8 cellular contexts compared by ENCODE assay signal in genomic region chr1:6445062-6445763, GRCh38. TPM values are rescaled to one million over a fixed set of nuclear protein-coding genes. Genes with fewer than 3 reads are reported as not detected.
A peak's percentile ranks its signal among the peaks of the same experiment; 100 is the strongest.
DNase-seq lines count a peak whose midpoint lies in the region; ATAC-seq, FAIRE-seq and TF ChIP-seq lines count a peak whose summit lies in the region.

No MANE protein-coding gene starts in this region.

- no peak overlapping the region for H2AK5ac ChIP-seq in mesendoderm (ENCODE audit: low read length)

- no peaks in the 10 kb centered on the region for H3K36me3 ChIP-seq in GM12878 (ENCODE audit: control insufficient read depth in 2 of 2, insufficient read depth in 2 of 2, low read length in 1 of 2)
- no peaks in the 10 kb centered on the region for H3K36me3 ChIP-seq in mesendoderm (ENCODE audit: control insufficient read depth, insufficient read depth, low read length)
- no peaks in the 10 kb centered on the region for H3K36me3 ChIP-seq in aorta (ENCODE audit: control insufficient read depth in 1 of 2, insufficient read depth in 2 of 2, low read length in 1 of 2)

- no peak overlapping the region for H3K4me2 ChIP-seq in GM12878 (ENCODE audit: control insufficient read depth, insufficient read depth)
- no peak overlapping the region for H3K4me2 ChIP-seq in mesendoderm (ENCODE audit: low read length)

- intact Hi-C loops in GM12878 (cut with micrococcal nuclease; ENCODE audit: unreplicated experiment) (no loop called here), aorta (cut with DNase I) (no loop called here)

- RAD21 ChIA-PET in GM12878 (lab: Charles Lee; ENCODE audit: unreplicated experiment): no interaction called here

- peak; percentile 81 for FAIRE-seq in GM12878 (lab: Jason Lieb, UNC)
- FAIRE-seq in GM19239 (lab: Jason Lieb, UNC): no peak

- POLR2A ChIA-PET in GM12878 (lab: Charles Lee): no interaction called here

- H4K20me1 ChIP-seq in GM12878 (ENCODE audit: control insufficient read depth, insufficient read depth): no peaks in the 10 kb centered on the region

- H3K56ac ChIP-seq in mesendoderm (ENCODE audit: low read length): no peak overlapping the region

- H2BK15ac ChIP-seq in mesendoderm (replicated peaks; ENCODE audit: low read depth): no peak overlapping the region

- ATAC-seq in GM12878: peak; percentile 79
- ATAC-seq in GM21515 (IDR thresholded peaks at IDR 0.05; ENCODE audit: unreplicated experiment): no peak
- ATAC-seq in aorta (ENCODE audit: low FRiP score): no peak

- CTCF ChIA-PET in GM12878 (lab: Yijun Ruan, JAX): interaction anchor here (1.1 kb wide), 1 partner anchor 22 kb away, joined by 3 read pairs; no protein-coding TSS in a partner anchor

- H3K27me3 ChIP-seq in GM12878 (replicated peaks in 1 of 2; ENCODE audit: control insufficient read depth in 2 of 2, insufficient read depth in 2 of 2, low read length in 1 of 2) (peaks cover 5 to 6% of the 10 kb centered on the region in 2 experiments; a peak in 3 of 4 replicates), mesendoderm (ENCODE audit: insufficient read depth, low read length, poor library complexity) (no peaks in the 10 kb centered on the region), aorta (ENCODE audit: control insufficient read depth in 1 of 2, insufficient read depth in 2 of 2, low read length in 1 of 2) (peaks cover 0 to 2% of the 10 kb centered on the region in 2 donors)

- DNase-seq in GM03348 (ENCODE audit: low spot score): peak; percentile 49
- DNase-seq in NCI-H526 treated with DMSO at 0.1 percent for 48 hours (lab: John Stamatoyannopoulos, UW): peak; percentile 49
- DNase-seq in GM12878 (ENCODE audit: low read depth, low spot score): no peak
- peak; percentile 74 for DNase-seq in mesendoderm
- DNase-seq in aorta: no peak
- DNase-seq in NCI-H446 (lab: John Stamatoyannopoulos, UW): no peak
- no peak for DNase-seq in GM19239 (ENCODE audit: insufficient read length, low spot score)

- no peak overlapping the region for H4K8ac ChIP-seq in mesendoderm (ENCODE audit: low read depth, low read length)

- 29% methylated on average over 19 of the region's 19 CpGs for WGBS in GM12878 (ENCODE audit: insufficient coverage, insufficient replicate concordance, low lambda C conversion rate, missing lambda C conversion rate)
- no CpG with 5 or more reads among the region's 19 CpGs for WGBS in mesendoderm (ENCODE audit: extremely low coverage, insufficient coverage, low lambda C conversion rate)
- WGBS in aorta, 2 donors: 52 to 59% methylated on average over 18 to 19 of the region's 19 CpGs

- TF ChIP-seq POLR2A in GM12878 (IDR thresholded peaks at IDR 0.05; ENCODE audit: low read depth, low read length): no peak

- no peak overlapping the region for H3K4me3 ChIP-seq in GM12878
- H3K4me3 ChIP-seq in mesendoderm (ENCODE audit: low read length): no peak overlapping the region
- no peak overlapping the region for H3K4me3 ChIP-seq in aorta (ENCODE audit: low read length in 2 of 2)

- H3K9me3 ChIP-seq in GM12878 (replicated peaks; ENCODE audit: control insufficient read depth, insufficient read depth, low read length) (no peaks in the 10 kb centered on the region), aorta (ENCODE audit: control insufficient read depth, low read length) (no peaks in the 10 kb centered on the region)

- H2BK120ac ChIP-seq in mesendoderm (ENCODE audit: low read depth, low read length): no peak overlapping the region

- H3K4me1 ChIP-seq in GM12878 (ENCODE audit: control insufficient read depth, insufficient read depth, low read length) (no peaks in the 10 kb centered on the region; the same call in 1 of the 2 replicates), mesendoderm (ENCODE audit: control insufficient read depth, low read depth, low read length) (no peaks in the 10 kb centered on the region), aorta (ENCODE audit: control insufficient read depth in 1 of 2, insufficient read depth in 2 of 2, low read length in 2 of 2) (no peaks in the 10 kb centered on the region)

- TF ChIP-seq CTCF in GM12878 (IDR thresholded peaks at IDR 0.05 in 2 of 3, conservative IDR thresholded peaks at IDR 0.05 in 1 of 3; ENCODE audit: control insufficient read depth in 2 of 3, extremely low read depth in 1 of 3, insufficient read depth in 1 of 3, low read depth in 3 of 3, low read length in 3 of 3): peak; percentile 41 to 72 (median 48)

- no peak overlapping the region for H3K4ac ChIP-seq in mesendoderm (ENCODE audit: low read depth, low read length)

- H3K9ac ChIP-seq in GM12878 (ENCODE audit: control insufficient read depth, insufficient read depth, low read length) (no peak overlapping the region), mesendoderm (ENCODE audit: low read length) (no peak overlapping the region)

- H3K23ac ChIP-seq in mesendoderm (ENCODE audit: low read length): no peak overlapping the region

- TF ChIP-seq RAD21 in GM12878 (IDR thresholded peaks at IDR 0.05; ENCODE audit: insufficient read depth, low read depth, low read length): 0 out of 2 replicates have a peak, but pooled peaks have one; percentile 20

- H2BK5ac ChIP-seq in mesendoderm (ENCODE audit: low read length): no peak overlapping the region

- H3K27ac ChIP-seq in GM12878 (ENCODE audit: control insufficient read depth, insufficient read depth): no peak overlapping the region
- H3K27ac ChIP-seq in mesendoderm (ENCODE audit: low read depth, low read length): no peak overlapping the region
- H3K27ac ChIP-seq in aorta (ENCODE audit: low read depth in 1 of 2, low read length in 2 of 2): no peak overlapping the region

- H3K18ac ChIP-seq in mesendoderm (ENCODE audit: low read length): no peak overlapping the region

- H2AFZ ChIP-seq in GM12878 (ENCODE audit: control insufficient read depth, low read depth, low read length): no peak overlapping the region

- SMC1A ChIA-PET in GM12878 (lab: Charles Lee; ENCODE audit: uncharacterized antibody, unreplicated experiment): interaction anchor here (1.6 kb wide), 1 partner anchor 21 kb away, joined by 3 read pairs; the partner anchor contains the start of gene TNFRSF25

- TF ChIP-seq EP300 in GM12878 (IDR thresholded peaks at IDR 0.05; ENCODE audit: borderline replicate concordance in 1 of 2, control insufficient read depth in 1 of 2, low read depth in 2 of 2, low read length in 2 of 2): no peak

- no peaks in the 10 kb centered on the region for H3K79me1 ChIP-seq in mesendoderm (ENCODE audit: low read length)

- in situ Hi-C loops in GM12878 (cut with MboI): no loop called here

- BruUV-seq in GM12878 (replicated peaks; lab: Mats Ljungman, UMichigan): no TSS peak

- no peak overlapping the region for H4K5ac ChIP-seq in mesendoderm (ENCODE audit: low read length)

- no peaks in the 10 kb centered on the region for H3K79me2 ChIP-seq in GM12878 (ENCODE audit: control insufficient read depth, insufficient read depth, low read length)
- no peaks in the 10 kb centered on the region for H3K79me2 ChIP-seq in mesendoderm (ENCODE audit: control insufficient read depth, insufficient read depth, low read length)

RNA-seq across cellular contexts. Expression of gene ESPN, which starts 20.6 kb away (rescaled TPM):
- total RNA-seq in GM12878 (2013; cell fraction: nucleolus; rRNA removed): 0.59 and 1.2 TPM in 2 replicates
- total RNA-seq in GM12878 (2014; rRNA removed): 0.44 TPM in 1 of 2 replicates, not detected in the other
- total RNA-seq in GM12878 (2014; rRNA removed; fragmentation: Illumina TruSeq; extraction: Trizol): not detected in 2 replicates
- 0.59 and 0.90 TPM in 2 replicates for total RNA-seq in GM12878 (2021)
- polyA plus RNA-seq in GM12878 (2011; ENCODE audit: low read depth): not detected
- polyA plus RNA-seq in GM12878 (2011; rRNA removed): 0.19 and 0.71 TPM in 2 replicates
- 0.43 and 0.60 TPM in 2 replicates for polyA plus RNA-seq in GM12878 (2011; cell fraction: cytosol; rRNA removed)
- 9.4 and 9.6 TPM in 2 replicates for polyA plus RNA-seq in GM12878 (2011; cell fraction: nucleus; rRNA removed)
- polyA plus RNA-seq in GM12878 (2012): 0.51 and 0.54 TPM in 2 replicates
- polyA plus RNA-seq in GM12878 (2014; fragmentation: Illumina TruSeq; extraction: Trizol): not detected in 2 replicates
- not detected for polyA plus RNA-seq in GM12878 (2014; fragmentation: Nextera tagmentation; extraction: Ambion mirVana)
- polyA plus RNA-seq in GM12878 (2014; rRNA removed): 0.18 and 0.28 TPM in 2 replicates
- not detected for polyA plus RNA-seq in GM12878 (2016; fragmentation: Nextera tagmentation; extraction: Ambion mirVana)
- polyA minus RNA-seq in GM12878 (2011; rRNA and poly(A)+ RNA removed): 1.8 TPM in 1 of 2 replicates, not detected in the other
- 0.53 TPM in 1 of 2 replicates, not detected in the other for polyA minus RNA-seq in GM12878 (2011; cell fraction: cytosol; rRNA and poly(A)+ RNA removed)
- polyA minus RNA-seq in GM12878 (2011; cell fraction: nucleus; rRNA and poly(A)+ RNA removed): 1.6 and 2.2 TPM in 2 replicates
- 5.0 TPM for polyA plus RNA-seq in mesendoderm (2013, experiment 1 of 2)
- polyA plus RNA-seq in mesendoderm (2013, experiment 2 of 2): 4.9 TPM
- under 1 TPM; 0.29 to 0.84 TPM for total RNA-seq in aorta
- polyA plus RNA-seq in aorta: 10 to 100 TPM in 1 of 2 donors, under 1 TPM in 1; 0.54 to 28.7 TPM

RNA-seq across cellular contexts. Expression of gene TNFRSF25, which starts 20.8 kb away (rescaled TPM):
- 12.4 and 16.1 TPM in 2 replicates for total RNA-seq in GM12878 (2013; cell fraction: nucleolus; rRNA removed)
- total RNA-seq in GM12878 (2014; rRNA removed) (0.16 TPM in 1 of 2 replicates, not detected in the other), GM12878 (2014; rRNA removed; fragmentation: Illumina TruSeq; extraction: Trizol) (not detected in 2 replicates), GM12878 (2021) (0.46 and 0.58 TPM in 2 replicates), aorta (10 to 100 TPM in 1 of 2 donors, 1 to 10 TPM in 1; 6.5 to 34.6 TPM)
- not detected for polyA plus RNA-seq in GM12878 (2011; ENCODE audit: low read depth)
- polyA plus RNA-seq in GM12878 (2011; rRNA removed) (5.0 and 8.6 TPM in 2 replicates), GM12878 (2014; fragmentation: Illumina TruSeq; extraction: Trizol) (not detected in 2 replicates), GM12878 (2014; fragmentation: Nextera tagmentation; extraction: Ambion mirVana) (not detected), GM12878 (2014; rRNA removed) (0.30 and 1.00 TPM in 2 replicates), GM12878 (2016; fragmentation: Nextera tagmentation; extraction: Ambion mirVana) (under 1 TPM; 0.23 to 0.29 TPM), aorta (10 to 100 TPM in 1 of 2 donors, 1 to 10 TPM in 1; 9.6 to 22.9 TPM)
- 10.1 and 17.7 TPM in 2 replicates for polyA plus RNA-seq in GM12878 (2011; cell fraction: cytosol; rRNA removed)
- 65.4 and 67.1 TPM in 2 replicates for polyA plus RNA-seq in GM12878 (2011; cell fraction: nucleus; rRNA removed)
- polyA plus RNA-seq in GM12878 (2012): 0.11 and 0.36 TPM in 2 replicates
- 2.9 and 6.4 TPM in 2 replicates for polyA minus RNA-seq in GM12878 (2011; rRNA and poly(A)+ RNA removed)
- 2.3 and 3.7 TPM in 2 replicates for polyA minus RNA-seq in GM12878 (2011; cell fraction: cytosol; rRNA and poly(A)+ RNA removed)
- polyA minus RNA-seq in GM12878 (2011; cell fraction: nucleus; rRNA and poly(A)+ RNA removed): 3.4 and 5.3 TPM in 2 replicates
- 4.0 TPM for polyA plus RNA-seq in mesendoderm (2013, experiment 1 of 2)
- 3.9 TPM for polyA plus RNA-seq in mesendoderm (2013, experiment 2 of 2)

RNA-seq across cellular contexts. Expression of gene HES2, which starts 25.5 kb away (rescaled TPM):
- 0.38 and 0.49 TPM in 2 replicates for total RNA-seq in GM12878 (2013; cell fraction: nucleolus; rRNA removed)
- total RNA-seq in GM12878 (2014; rRNA removed) (0.16 and 0.28 TPM in 2 replicates), GM12878 (2014; rRNA removed; fragmentation: Illumina TruSeq; extraction: Trizol) (0.13 and 0.14 TPM in 2 replicates), GM12878 (2021) (0.32 and 1.0 TPM in 2 replicates), aorta (under 1 TPM in 1 of 2 donors, not detected in 1; 0.49 TPM)
- 0.38 TPM for polyA plus RNA-seq in GM12878 (2011; ENCODE audit: low read depth)
- polyA plus RNA-seq in GM12878 (2011; rRNA removed) (0.23 and 0.27 TPM in 2 replicates), GM12878 (2014; fragmentation: Illumina TruSeq; extraction: Trizol) (0.13 and 0.16 TPM in 2 replicates), GM12878 (2014; fragmentation: Nextera tagmentation; extraction: Ambion mirVana) (under 1 TPM; 0.13 TPM), GM12878 (2014; rRNA removed) (0.16 and 0.49 TPM in 2 replicates), GM12878 (2016; fragmentation: Nextera tagmentation; extraction: Ambion mirVana) (1 to 10 TPM; 1.2 to 2.0 TPM), aorta (1 to 10 TPM in 1 of 2 donors, not detected in 1; 1.4 TPM)
- 0.33 and 0.35 TPM in 2 replicates for polyA plus RNA-seq in GM12878 (2011; cell fraction: cytosol; rRNA removed)
- 0.26 and 0.43 TPM in 2 replicates for polyA plus RNA-seq in GM12878 (2011; cell fraction: nucleus; rRNA removed)
- 0.89 and 1.5 TPM in 2 replicates for polyA plus RNA-seq in GM12878 (2012)
- 0.15 and 0.31 TPM in 2 replicates for polyA minus RNA-seq in GM12878 (2011; rRNA and poly(A)+ RNA removed)
- 0.62 TPM in 1 of 2 replicates, not detected in the other for polyA minus RNA-seq in GM12878 (2011; cell fraction: cytosol; rRNA and poly(A)+ RNA removed)
- 0.12 and 0.57 TPM in 2 replicates for polyA minus RNA-seq in GM12878 (2011; cell fraction: nucleus; rRNA and poly(A)+ RNA removed)
- 0.13 TPM for polyA plus RNA-seq in mesendoderm (2013, experiment 1 of 2)
- 0.14 TPM for polyA plus RNA-seq in mesendoderm (2013, experiment 2 of 2)

RNA-seq across cellular contexts. Expression of gene PLEKHG5, which starts 46.3 kb away (rescaled TPM):
- 2.0 and 2.4 TPM in 2 replicates for total RNA-seq in GM12878 (2013; cell fraction: nucleolus; rRNA removed)
- total RNA-seq in GM12878 (2014; rRNA removed) (0.33 and 0.51 TPM in 2 replicates), GM12878 (2014; rRNA removed; fragmentation: Illumina TruSeq; extraction: Trizol) (0.18 TPM in 2 replicates), GM12878 (2021) (0.69 and 1.1 TPM in 2 replicates), aorta (10 to 100 TPM in 1 of 2 donors, 1 to 10 TPM in 1; 6.6 to 39.3 TPM)
- polyA plus RNA-seq in GM12878 (2011; ENCODE audit: low read depth): 0.13 TPM
- polyA plus RNA-seq in GM12878 (2011; rRNA removed) (0.19 and 0.48 TPM in 2 replicates), GM12878 (2014; fragmentation: Illumina TruSeq; extraction: Trizol) (0.13 TPM in 1 of 2 replicates, not detected in the other), GM12878 (2014; fragmentation: Nextera tagmentation; extraction: Ambion mirVana) (under 1 TPM in 1 of 2 experiments, not detected in 1; 0.04 TPM), GM12878 (2014; rRNA removed) (0.69 and 0.79 TPM in 2 replicates), GM12878 (2016; fragmentation: Nextera tagmentation; extraction: Ambion mirVana) (under 1 TPM; 0.12 to 0.13 TPM), aorta (1 to 10 TPM; 2.6 to 8.0 TPM)
- polyA plus RNA-seq in GM12878 (2011; cell fraction: cytosol; rRNA removed): 0.49 and 0.82 TPM in 2 replicates
- 3.7 and 5.2 TPM in 2 replicates for polyA plus RNA-seq in GM12878 (2011; cell fraction: nucleus; rRNA removed)
- polyA plus RNA-seq in GM12878 (2012): 0.29 and 0.49 TPM in 2 replicates
- polyA minus RNA-seq in GM12878 (2011; rRNA and poly(A)+ RNA removed): 0.46 and 0.59 TPM in 2 replicates
- 0.52 and 0.53 TPM in 2 replicates for polyA minus RNA-seq in GM12878 (2011; cell fraction: cytosol; rRNA and poly(A)+ RNA removed)
- 0.73 and 1.2 TPM in 2 replicates for polyA minus RNA-seq in GM12878 (2011; cell fraction: nucleus; rRNA and poly(A)+ RNA removed)
- polyA plus RNA-seq in mesendoderm (2013, experiment 1 of 2): 5.0 TPM
- polyA plus RNA-seq in mesendoderm (2013, experiment 2 of 2): 5.0 TPM

RNA-seq across cellular contexts. Expression of gene ACOT7, which starts 51.6 kb away (rescaled TPM):
- total RNA-seq in GM12878 (2013; cell fraction: nucleolus; rRNA removed): 10.4 and 10.7 TPM in 2 replicates
- total RNA-seq in GM12878 (2014; rRNA removed) (46.8 and 58.7 TPM in 2 replicates), GM12878 (2014; rRNA removed; fragmentation: Illumina TruSeq; extraction: Trizol) (26.2 and 26.6 TPM in 2 replicates), GM12878 (2021) (96.9 and 106 TPM in 2 replicates), aorta (10 to 100 TPM; 12.5 to 20.9 TPM)
- 21.4 TPM for polyA plus RNA-seq in GM12878 (2011; ENCODE audit: low read depth)
- polyA plus RNA-seq in GM12878 (2011; rRNA removed) (25.1 and 63.8 TPM in 2 replicates), GM12878 (2014; fragmentation: Illumina TruSeq; extraction: Trizol) (15.6 and 47.8 TPM in 2 replicates), GM12878 (2014; fragmentation: Nextera tagmentation; extraction: Ambion mirVana) (10 to 100 TPM in 1 of 2 experiments, 1 to 10 TPM in 1; 8.9 to 20.2 TPM), GM12878 (2014; rRNA removed) (91.3 and 95.0 TPM in 2 replicates), GM12878 (2016; fragmentation: Nextera tagmentation; extraction: Ambion mirVana) (100 to 1,000 TPM; 190 to 206 TPM), aorta (10 to 100 TPM; 14.4 to 22.6 TPM)
- polyA plus RNA-seq in GM12878 (2011; cell fraction: cytosol; rRNA removed): 78.3 and 91.7 TPM in 2 replicates
- 66.6 and 118 TPM in 2 replicates for polyA plus RNA-seq in GM12878 (2011; cell fraction: nucleus; rRNA removed)
- 40.9 and 50.2 TPM in 2 replicates for polyA plus RNA-seq in GM12878 (2012)
- polyA minus RNA-seq in GM12878 (2011; rRNA and poly(A)+ RNA removed): 48.9 and 64.2 TPM in 2 replicates
- polyA minus RNA-seq in GM12878 (2011; cell fraction: cytosol; rRNA and poly(A)+ RNA removed): 20.3 and 20.8 TPM in 2 replicates
- polyA minus RNA-seq in GM12878 (2011; cell fraction: nucleus; rRNA and poly(A)+ RNA removed): 9.7 and 21.4 TPM in 2 replicates
- 101 TPM for polyA plus RNA-seq in mesendoderm (2013, experiment 1 of 2)
- polyA plus RNA-seq in mesendoderm (2013, experiment 2 of 2): 108 TPM

Comparison
In these comparisons a context has a peak if more than half of its experiments do, and no peak if none do; other contexts are left out.
1. DNase-seq: peak in GM03348 (single experiment), NCI-H526 treated with DMSO at 0.1 percent for 48 hours (single experiment) and mesendoderm (single experiment); none in GM12878 (single experiment), aorta (0 of 2), NCI-H446 (0 of 2) and GM19239 (single experiment).